27 cellular contexts compared by ENCODE assay signal in the genomic region with DNA sequence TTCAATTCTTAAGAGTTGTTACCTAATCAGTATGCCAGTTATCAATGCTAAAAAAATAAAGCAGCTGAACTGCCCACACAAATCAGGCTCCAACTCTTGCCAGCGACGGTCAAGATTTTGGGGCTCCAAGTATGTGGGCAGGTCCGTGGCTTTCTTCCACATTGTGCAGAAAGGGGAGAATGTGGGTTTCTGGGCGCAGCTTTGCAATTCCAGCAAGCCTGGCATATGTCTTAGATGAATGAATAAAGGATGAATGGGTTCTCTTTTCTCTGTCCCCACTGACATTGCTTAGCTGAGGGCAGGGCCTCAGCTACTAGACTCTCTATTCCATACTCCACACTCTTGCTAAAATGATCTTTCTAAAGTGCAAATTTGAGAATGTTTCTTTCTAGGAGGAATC.
"Had no signal": no experiment of that assay in that cellular context is flagged by ENCODE, and none has a peak within 500 bp of the region (broad histone marks: within the 10 kb centered on the region; RNA-seq: fewer than 3 reads in every experiment).

No MANE protein-coding gene starts in this region.

- H3K4me1 ChIP-seq: pancreas, right lobe of liver had no signal

- H3K9me3 ChIP-seq: esophagus squamous epithelium, lower lobe of right lung, mucosa of descending colon, neutrophil, pancreas, right lobe of liver, thoracic aorta, tibial nerve, upper lobe of left lung, uterus had no signal

- H3K4me3 ChIP-seq: coronary artery, esophagus squamous epithelium, lower lobe of right lung, mucosa of descending colon, pancreas, right lobe of liver, thoracic aorta, tibial nerve, upper lobe of left lung, uterus had no signal

- H3K27ac ChIP-seq: coronary artery, esophagus squamous epithelium, lower lobe of right lung, neutrophil, pancreas, right lobe of liver, thoracic aorta, upper lobe of left lung, uterus had no signal

- H3K36me3 ChIP-seq: esophagus squamous epithelium, lower lobe of right lung, neutrophil, pancreas, right lobe of liver, thoracic aorta, tibial nerve, upper lobe of left lung, uterus had no signal

- H3K27me3 ChIP-seq: pancreas, right lobe of liver, tibial nerve, upper lobe of left lung, uterus had no signal

- DNase-seq: dermis blood vessel endothelial cell; effector memory CD8-positive, alpha-beta T cell; erythroblast; esophagus squamous epithelium; foreskin melanocyte; immature natural killer cell; islet precursor cell; kidney glomerular epithelial cell; left ventricle myocardium superior; lower lobe of right lung; mucosa of descending colon; naive B cell; pancreas; right lobe of liver; small intestine; stimulated activated CD4-positive, alpha-beta T cell treated with anti-CD3 and anti-CD28 coated beads, Interleukin-15, amount 100 ng/mL, for 24 hours; stimulated activated CD4-positive, alpha-beta T cell treated with anti-CD3 and anti-CD28 coated beads, Interleukin-4, amount 100 ng/mL, for 1 hour; stimulated activated CD8-positive, alpha-beta memory T cell treated with anti-CD3 and anti-CD28 coated beads, Interleukin-4, amount 100 ng/mL, for 48 hours; stimulated activated naive CD4-positive, alpha-beta T cell; stimulated activated naive CD8-positive, alpha-beta T cell treated with anti-CD3 and anti-CD28 coated beads, Interleukin-15, amount 100 ng/mL, for 72 hours; upper lobe of left lung; uterus had no signal

- ATAC-seq: effector memory CD8-positive, alpha-beta T cell; left ventricle myocardium superior; lower lobe of right lung; mucosa of descending colon; natural killer cell treated with Interleukin-12 subunit alpha and Interleukin-12 subunit beta and Interleukin-15 and Interleukin-18, amount 100 ng/mL, for 72 hours; pancreas; right lobe of liver; stimulated activated naive CD8-positive, alpha-beta T cell treated with anti-CD3 and anti-CD28 coated beads, Interleukin-15, amount 100 ng/mL, for 72 hours had no signal
